ENCODE assay signal across 12 cellular contexts in genomic region chr17:19897108-19897854, GRCh38. TPM values are rescaled to one million over a fixed set of nuclear protein-coding genes. Genes with fewer than 3 reads are reported as not detected.
A peak's percentile ranks its signal among the peaks of the same experiment; 100 is the strongest.
DNase-seq lines count a peak whose midpoint lies in the region; ATAC-seq, FAIRE-seq and TF ChIP-seq lines count a peak whose summit lies in the region.
"Had no signal": no experiment of that assay in that cellular context is flagged by ENCODE, and none has a peak within 500 bp of the region (broad histone marks: within the 10 kb centered on the region; RNA-seq: fewer than 3 reads in every experiment).

No MANE protein-coding gene starts in this region.

- CTCF ChIA-PET in A549 (lab: Yijun Ruan, JAX) (interaction anchor here (0.6 kb wide), 1 partner anchor 246 kb away, joined by 3 read pairs; no protein-coding TSS in a partner anchor), IMR-90 (lab: Yijun Ruan, JAX) (no interaction called here)

- TF ChIP-seq EP300 in A549 (IDR thresholded peaks at IDR 0.05), result no peak

- H2BK120ac ChIP-seq in IMR-90 (ENCODE audit: low read depth, low read length), result peak overlapping the region; percentile 43; the same call in 1 of the 2 replicates

- peak overlapping the region; percentile 61 for H4K91ac ChIP-seq in IMR-90 (ENCODE audit: insufficient read depth, low read depth, low read length)

- no peaks in the 10 kb centered on the region for H3K27me3 ChIP-seq in IMR-90 (ENCODE audit: control insufficient read depth, insufficient read depth, low read length)
- no peaks in the 10 kb centered on the region for H3K27me3 ChIP-seq in ectodermal cell (ENCODE audit: control insufficient read depth, insufficient read depth, low read length, poor library complexity, severe bottlenecking)
- H3K27me3 ChIP-seq: suprapubic skin had no signal

- peaks cover 4% of the 10 kb centered on the region; the same call in 1 of the 2 replicates for H3K36me3 ChIP-seq in IMR-90 (ENCODE audit: control insufficient read depth, insufficient read depth, low read length)
- H3K36me3 ChIP-seq in ectodermal cell (ENCODE audit: control insufficient read depth, insufficient read depth, low read length), result peaks cover 3% of the 10 kb centered on the region

- H4K8ac ChIP-seq in IMR-90 (ENCODE audit: low read depth in 2 of 2, low read length in 2 of 2), result peak overlapping the region in 1 of 2 experiments; percentile 55; a peak in 2 of 4 replicates

- TF ChIP-seq POLR2A in A549 (IDR thresholded peaks at IDR 0.05; ENCODE audit: low read length), result no peak
- TF ChIP-seq POLR2A in IMR-90 (IDR thresholded peaks at IDR 0.05; ENCODE audit: low read depth, low read length), result no peak

- H3K79me1 ChIP-seq in IMR-90 (ENCODE audit: low read depth in 1 of 2, low read length in 2 of 2), result peaks cover 3 to 15% of the 10 kb centered on the region in 2 experiments; a peak in 2 of 4 replicates

- no peak overlapping the region for H3K4me3 ChIP-seq in A549
- H3K4me3 ChIP-seq in IMR-90 (ENCODE audit: insufficient read depth, low read depth, low read length), result no peak overlapping the region
- no peak overlapping the region for H3K4me3 ChIP-seq in ectodermal cell (ENCODE audit: insufficient read depth, low read depth, low read length)
- H3K4me3 ChIP-seq: suprapubic skin had no signal

- H2AK9ac ChIP-seq in IMR-90 (replicated peaks; ENCODE audit: low read depth, low read length, poor library complexity), result no peak overlapping the region

- ATAC-seq in A549 (peak; percentile 41 to 54; a peak in 5 of 6 replicates), IMR-90 (ENCODE audit: low read depth) (no peak), GM19455 (IDR thresholded peaks at IDR 0.05; ENCODE audit: unreplicated experiment) (no peak)

- TF ChIP-seq RAD21 in A549 (conservative IDR thresholded peaks at IDR 0.05 in 1 of 2, IDR thresholded peaks at IDR 0.05 in 1 of 2) (no peak), IMR-90 (IDR thresholded peaks at IDR 0.05; ENCODE audit: low read length) (no peak)

- peak overlapping the region; percentile 34 for H3K4ac ChIP-seq in IMR-90 (ENCODE audit: low read depth, low read length)

- no peak overlapping the region for H2AFZ ChIP-seq in IMR-90 (replicated peaks; ENCODE audit: low read length, poor library complexity)

- H3K4me1 ChIP-seq in A549 (peaks cover 20% of the 10 kb centered on the region), IMR-90 (ENCODE audit: control insufficient read depth, insufficient read depth, low read length) (peaks cover 17% of the 10 kb centered on the region), ectodermal cell (ENCODE audit: control insufficient read depth, insufficient read depth, low read length) (peaks cover 11% of the 10 kb centered on the region)

- POLR2A ChIA-PET in A549 (lab: Yijun Ruan, JAX) (interaction anchor here (0.5 kb wide), 1 partner anchor 23 kb away, joined by 3 read pairs; no protein-coding TSS in a partner anchor), IMR-90 (lab: Charles Lee; ENCODE audit: unreplicated experiment) (no interaction called here)

- peak overlapping the region; percentile 36; the same call in 1 of the 2 replicates for H3K14ac ChIP-seq in IMR-90 (replicated peaks; ENCODE audit: low read depth, low read length)

- H2BK15ac ChIP-seq in IMR-90 (ENCODE audit: low read depth, low read length), result no peak overlapping the region

- TF ChIP-seq CTCF in A549 (IDR thresholded peaks at IDR 0.05), result no peak
- TF ChIP-seq CTCF in IMR-90 (conservative IDR thresholded peaks at IDR 0.05; ENCODE audit: low read depth, low read length), result no peak

- H3K27ac ChIP-seq in A549 (peak overlapping the region in 1 of 2 experiments; percentile 39; a peak in 3 of 6 replicates), IMR-90 (ENCODE audit: insufficient read depth, low read length) (peak overlapping the region; percentile 91), ectodermal cell (ENCODE audit: insufficient read depth, low read depth, low read length, poor library complexity, severe bottlenecking) (peak overlapping the region; percentile 0)
- H3K27ac ChIP-seq: suprapubic skin had no signal

- H3K4me2 ChIP-seq in A549, result peak overlapping the region; percentile 24
- peak overlapping the region; percentile 49 for H3K4me2 ChIP-seq in IMR-90 (ENCODE audit: low read depth, low read length)

- peaks cover 5% of the 10 kb centered on the region; the same call in 1 of the 2 replicates for H4K20me1 ChIP-seq in IMR-90 (ENCODE audit: insufficient read depth, low read length)

- dilution Hi-C loops in IMR-90 (cut with HindIII; ENCODE audit: low sequenced_read_pairs, unreplicated experiment), result no loop called here

- WGBS in A549 (ENCODE audit: missing lambda C conversion rate), result 72% methylated on average over 8 of the region's 8 CpGs
- WGBS in IMR-90 (ENCODE audit: extremely low coverage in 2 of 2, insufficient read length in 1 of 2), 2 experiments, result 90% methylated on average over 7 of the region's 8 CpGs; no CpG with 5 or more reads in 1 of the 2 experiments
- 95 to 96% methylated on average over 8 of the region's 8 CpGs for WGBS in ectodermal cell, 2 experiments

- H3K9ac ChIP-seq in IMR-90 (ENCODE audit: low read depth, low read length), result no peak overlapping the region

- in situ Hi-C loops in IMR-90 (cut with MboI; ENCODE audit: low sequenced_read_pairs), result no loop called here

- H3K18ac ChIP-seq in IMR-90 (ENCODE audit: low read depth, low read length), result peak overlapping the region; percentile 40

- no peak overlapping the region; the same call in 1 of the 2 replicates for H3K23ac ChIP-seq in IMR-90 (ENCODE audit: low read depth, low read length)

- H3K9me1 ChIP-seq in IMR-90 (ENCODE audit: insufficient read depth, low read length), result peaks cover 16% of the 10 kb centered on the region

- H4K5ac ChIP-seq in IMR-90 (ENCODE audit: low read depth, low read length), result peak overlapping the region; percentile 31

- no peak overlapping the region for H3K56ac ChIP-seq in IMR-90 (ENCODE audit: extremely low read depth, insufficient read depth, low read length)

- no peak for FAIRE-seq in A549 (lab: Jason Lieb, UNC)

- H2BK20ac ChIP-seq in IMR-90 (ENCODE audit: low read depth, low read length), result peak overlapping the region; percentile 55

- no peaks in the 10 kb centered on the region for H3K9me3 ChIP-seq in A549
- no peaks in the 10 kb centered on the region for H3K9me3 ChIP-seq in IMR-90 (ENCODE audit: control insufficient read depth, insufficient read depth, low read length)
- no peaks in the 10 kb centered on the region for H3K9me3 ChIP-seq in ectodermal cell (ENCODE audit: control insufficient read depth, low read length)
- H3K9me3 ChIP-seq: suprapubic skin had no signal

- intact Hi-C loops in IMR-90 (cut with micrococcal nuclease), result no loop called here

- no TSS peak for BruUV-seq in IMR-90 (replicated peaks; lab: Mats Ljungman, UMichigan)

- peak overlapping the region; percentile 87 for H2BK5ac ChIP-seq in IMR-90 (ENCODE audit: low read depth, low read length, poor library complexity, severe bottlenecking)

- peak in 1 of 2 experiments; percentile 28 for DNase-seq in A549 (ENCODE audit: low read depth in 1 of 2, low spot score in 1 of 2)
- DNase-seq in IMR-90, result no peak
- DNase-seq in mucosa of gallbladder (ENCODE audit: low spot score), result peak; percentile 51
- DNase-seq in SW 1271 (lab: John Stamatoyannopoulos, UW), result no peak
- DNase-seq in stimulated activated CD4-positive, alpha-beta T cell treated with anti-CD3 and anti-CD28 coated beads, Interleukin-2, amount 100 ng/mL, for 48 hours, result no peak
- DNase-seq in activated effector memory CD4-positive, alpha-beta T cell treated with anti-CD3 and anti-CD28 coated beads, Interleukin-2, amount 50 U/mL, for 16 hours, result no peak
- DNase-seq: activated CD4-positive, alpha-beta T cell treated with anti-CD3 and anti-CD28 coated beads for 1 hour; amygdala; NCI-H187 had no signal

- H2AK5ac ChIP-seq in IMR-90 (ENCODE audit: low read depth, low read length), result peak overlapping the region; percentile 37; the same call in 1 of the 2 replicates

TF ChIP-seq in A549, 52 proteins besides CTCF, POLR2A, EP300 and RAD21:
- no peak for TF ChIP-seq MAZ (IDR thresholded peaks at IDR 0.05; ENCODE audit: borderline replicate concordance, low read depth, low read length)

TF ChIP-seq in IMR-90, 13 proteins besides CTCF, POLR2A, EP300 and RAD21:
- no peak for TF ChIP-seq RFX5 (IDR thresholded peaks at IDR 0.05; ENCODE audit: low read depth, low read length)
- no peak for TF ChIP-seq RCOR1 (IDR thresholded peaks at IDR 0.05; ENCODE audit: insufficient replicate concordance, low read length)
- no peak for TF ChIP-seq BHLHE40 (IDR thresholded peaks at IDR 0.05; ENCODE audit: low read depth, low read length)
- no peak for TF ChIP-seq MAFK (IDR thresholded peaks at IDR 0.05; ENCODE audit: low read depth, low read length)
TF ChIP-seq in IMR-90: peak in this region for 0.

RNA-seq across cellular contexts. Expression of gene ULK2, which starts 29.5 kb away (rescaled TPM):
- 40.9 and 83.3 TPM in 2 replicates for polyA plus RNA-seq in A549 (2011; rRNA removed)
- polyA plus RNA-seq in A549 (2012; cell fraction: cytosol; rRNA removed), result 14.8 and 24.5 TPM in 2 replicates
- 28.3 TPM in 2 replicates for polyA plus RNA-seq in A549 (2012; cell fraction: nucleus; rRNA removed)
- polyA plus RNA-seq in A549 (2017; fragmentation: RNase III; extraction: RNeasy Plus Mini Kit Qiagen cat#74134 plus additional on column Dnase treatment), result 11.1 to 14.4 TPM (median 12.9 TPM) in 3 replicates
- polyA minus RNA-seq in A549 (2011; rRNA and poly(A)+ RNA removed), result 69.8 and 84.5 TPM in 2 replicates
- 7.8 and 10.8 TPM in 2 replicates for total RNA-seq in IMR-90 (2012; rRNA removed)
- 7.9 and 8.9 TPM in 2 replicates for polyA plus RNA-seq in IMR-90 (2012; rRNA removed)
- polyA plus RNA-seq in IMR-90 (2012; cell fraction: cytosol; rRNA removed), result 1.7 and 6.4 TPM in 2 replicates
- 20.1 and 24.2 TPM in 2 replicates for polyA plus RNA-seq in IMR-90 (2012; cell fraction: nucleus; rRNA removed; ENCODE audit: low replicate concordance)
- 18.7 TPM for polyA plus RNA-seq in ectodermal cell (2013, experiment 1 of 4)
- polyA plus RNA-seq in ectodermal cell (2013, experiment 2 of 4), result 16.0 TPM
- 18.6 TPM for polyA plus RNA-seq in ectodermal cell (2013, experiment 3 of 4)
- 24.2 TPM for polyA plus RNA-seq in ectodermal cell (2013, experiment 4 of 4)
- 22.4 TPM for total RNA-seq in mucosa of gallbladder

Comparison
In these comparisons a context has a peak if more than half of its experiments do, and no peak if none do; other contexts are left out.
1. ATAC-seq: peak in A549 (2 of 2); none in IMR-90 (single experiment) and GM19455 (single experiment).